Comparison of ENCODE assay signal across 6 cellular contexts in the genomic region with DNA sequence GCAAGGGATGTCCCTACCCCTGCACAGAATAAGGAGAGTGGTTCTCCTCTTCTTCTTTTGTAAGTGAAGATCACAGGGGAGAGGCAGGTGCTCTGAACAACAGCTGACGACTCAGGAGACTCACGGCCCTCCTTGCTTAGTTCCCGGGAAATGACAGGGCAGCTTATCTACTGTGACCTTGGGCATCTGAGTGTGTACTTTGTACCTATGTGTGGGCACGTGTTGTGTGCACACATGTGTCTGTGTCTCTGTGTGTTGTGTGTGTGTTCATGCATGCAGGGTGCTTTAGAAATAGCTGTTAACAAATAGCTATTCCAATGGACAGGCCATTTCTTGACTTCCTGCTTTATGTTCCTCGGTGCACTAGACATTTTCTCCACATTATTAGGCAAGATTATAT.
"Had no signal": no experiment of that assay in that cellular context is flagged by ENCODE, and none has a peak within 500 bp of the region (broad histone marks: within the 10 kb centered on the region; RNA-seq: fewer than 3 reads in every experiment).

No MANE protein-coding gene starts in this region.

- H3K4me3 ChIP-seq: K562 had no signal

- DNase-seq: IMR-90, KBM-7 had no signal

- H3K27ac Mint-ChIP-seq: IgD-negative memory B cell had no signal

- H3K27ac ChIP-seq: HL-60 had no signal

- FAIRE-seq: HTR-8/SVneo, K562 had no signal

- ATAC-seq: K562 had no signal
